Comparison of ENCODE assay signal across 21 cellular contexts in genomic region chrX:12225073-12225472, GRCh38.
"Had no signal": no experiment of that assay in that cellular context is flagged by ENCODE, and none has a peak within 500 bp of the region (broad histone marks: within the 10 kb centered on the region; RNA-seq: fewer than 3 reads in every experiment).

No MANE protein-coding gene starts in this region.

- H3K27ac Mint-ChIP-seq: naive B cell; nephron; stimulated activated memory B cell treated with anti-CD40 and anti-IgM and Interleukin-4, amounts not matched to agents 10 μg/mL and 1 μg/mL and 100 μg/mL, for 72 hours; stimulated activated naive CD8-positive, alpha-beta T cell treated with anti-CD3 and anti-CD28 coated beads, Interleukin-15, Interleukin-2, amounts not matched to agents 100 ng/mL and 50 ng/mL, for 24 hours had no signal

- H3K27ac ChIP-seq: esophagus squamous epithelium, hepatocyte, psoas muscle, right lobe of liver, tibial nerve, upper lobe of right lung, vagina had no signal

- H3K4me2 ChIP-seq: hepatocyte had no signal

- H3K27me3 Mint-ChIP-seq: stimulated activated memory B cell treated with anti-CD40 and anti-IgM and Interleukin-4, amounts not matched to agents 10 μg/mL and 1 μg/mL and 100 μg/mL, for 72 hours; stimulated activated naive CD8-positive, alpha-beta T cell treated with anti-CD3 and anti-CD28 coated beads, Interleukin-15, Interleukin-2, amounts not matched to agents 100 ng/mL and 50 ng/mL, for 24 hours had no signal

- H3K36me3 ChIP-seq: esophagus squamous epithelium, right lobe of liver, tibial nerve, upper lobe of right lung, vagina had no signal

- H3K4me3 Mint-ChIP-seq: naive B cell; nephron; stimulated activated memory B cell treated with anti-CD40 and anti-IgM and Interleukin-4, amounts not matched to agents 10 μg/mL and 1 μg/mL and 100 μg/mL, for 72 hours; stimulated activated naive CD8-positive, alpha-beta T cell treated with anti-CD3 and anti-CD28 coated beads, Interleukin-15, Interleukin-2, amounts not matched to agents 100 ng/mL and 50 ng/mL, for 24 hours had no signal

- H3K27me3 ChIP-seq: esophagus squamous epithelium, hepatocyte, right lobe of liver, tibial nerve, upper lobe of right lung, vagina had no signal

- DNase-seq: dermis blood vessel endothelial cell; esophagus squamous epithelium; foreskin melanocyte; head of caudate nucleus; left colon; mesendoderm; naive B cell; occipital lobe; psoas muscle; retina; right lobe of liver; stimulated activated CD4-positive, alpha-beta T cell treated with anti-CD3 and anti-CD28 coated beads, Interleukin-15, amount 100 ng/mL, for 24 hours; stimulated activated CD4-positive, alpha-beta T cell treated with anti-CD3 and anti-CD28 coated beads, Interleukin-1b, Interleukin-23, amount 100 ng/mL, for 48 hours; stimulated activated CD4-positive, alpha-beta T cell treated with anti-CD3 and anti-CD28 coated beads, Interleukin-4, amount 100 ng/mL, for 24 hours; upper lobe of right lung had no signal

- H3K9me3 Mint-ChIP-seq: stimulated activated memory B cell treated with anti-CD40 and anti-IgM and Interleukin-4, amounts not matched to agents 10 μg/mL and 1 μg/mL and 100 μg/mL, for 72 hours; stimulated activated naive CD8-positive, alpha-beta T cell treated with anti-CD3 and anti-CD28 coated beads, Interleukin-15, Interleukin-2, amounts not matched to agents 100 ng/mL and 50 ng/mL, for 24 hours had no signal

- H3K4me3 ChIP-seq: esophagus squamous epithelium, hepatocyte, psoas muscle, right lobe of liver, tibial nerve, upper lobe of right lung, vagina had no signal

- H3K4me1 ChIP-seq: esophagus squamous epithelium, psoas muscle, right lobe of liver, tibial nerve, upper lobe of right lung, vagina had no signal

- ATAC-seq: left colon; psoas muscle; right lobe of liver; stimulated activated memory B cell treated with anti-CD40 and anti-IgM and Interleukin-4, amounts not matched to agents 10 μg/mL and 1 μg/mL and 100 μg/mL, for 72 hours; upper lobe of right lung had no signal

- H3K36me3 Mint-ChIP-seq: naive B cell; stimulated activated memory B cell treated with anti-CD40 and anti-IgM and Interleukin-4, amounts not matched to agents 10 μg/mL and 1 μg/mL and 100 μg/mL, for 72 hours had no signal

- H2AFZ ChIP-seq: hepatocyte had no signal

- H3K4me1 Mint-ChIP-seq: naive B cell; nephron; stimulated activated memory B cell treated with anti-CD40 and anti-IgM and Interleukin-4, amounts not matched to agents 10 μg/mL and 1 μg/mL and 100 μg/mL, for 72 hours had no signal

- H3K9me3 ChIP-seq: esophagus squamous epithelium, psoas muscle, right lobe of liver, tibial nerve, upper lobe of right lung, vagina had no signal

- H3K79me2 ChIP-seq: hepatocyte had no signal
